19 cellular contexts compared by ENCODE assay signal in genomic region chr3:42703695-42704025, GRCh38. TPM values are rescaled to one million over a fixed set of nuclear protein-coding genes. Genes with fewer than 3 reads are reported as not detected.
DNase-seq lines count a peak whose midpoint lies in the region; ATAC-seq lines count a peak whose summit lies in the region.
"Had no signal": no experiment of that assay in that cellular context is flagged by ENCODE, and none has a peak within 500 bp of the region (broad histone marks: within the 10 kb centered on the region; RNA-seq: fewer than 3 reads in every experiment).

No MANE protein-coding gene starts in this region.

- H3K27me3 Mint-ChIP-seq in activated CD8-positive, alpha-beta memory T cell treated with anti-CD3 and anti-CD28 coated beads, Interleukin-2, amount 10 ng/mL, durations not matched to agents 7 days and 5 days = no peaks in the 10 kb centered on the region

- H3K4me1 Mint-ChIP-seq in activated CD8-positive, alpha-beta memory T cell treated with anti-CD3 and anti-CD28 coated beads, Interleukin-2, amount 10 ng/mL, durations not matched to agents 7 days and 5 days = peaks cover 11% of the 10 kb centered on the region

- no peak overlapping the region for H3K4me3 Mint-ChIP-seq in activated CD8-positive, alpha-beta memory T cell treated with anti-CD3 and anti-CD28 coated beads, Interleukin-2, amount 10 ng/mL, durations not matched to agents 7 days and 5 days
- H3K4me3 Mint-ChIP-seq: IgD-negative memory B cell had no signal

- H3K27ac ChIP-seq in caudate nucleus (ENCODE audit: low read depth, low read length) (peak overlapping the region; percentile 99), skeletal muscle tissue (ENCODE audit: low read depth, low read length) (peak overlapping the region; percentile 100)
- H3K27ac ChIP-seq: C4-2B had no signal

- no peaks in the 10 kb centered on the region for H3K36me3 Mint-ChIP-seq in activated CD8-positive, alpha-beta memory T cell treated with anti-CD3 and anti-CD28 coated beads, Interleukin-2, amount 10 ng/mL, durations not matched to agents 7 days and 5 days
- H3K36me3 Mint-ChIP-seq: IgD-negative memory B cell had no signal

- H3K9me3 Mint-ChIP-seq in activated CD8-positive, alpha-beta memory T cell treated with anti-CD3 and anti-CD28 coated beads, Interleukin-2, amount 10 ng/mL, durations not matched to agents 7 days and 5 days (ENCODE audit: low read depth) = no peaks in the 10 kb centered on the region
- H3K9me3 Mint-ChIP-seq: IgD-negative memory B cell had no signal

- no peak for ATAC-seq in activated CD8-positive, alpha-beta memory T cell treated with anti-CD3 and anti-CD28 coated beads, Interleukin-2, amount 10 ng/mL, durations not matched to agents 7 days and 5 days
- no peak for ATAC-seq in HG03571 (IDR thresholded peaks at IDR 0.05; ENCODE audit: unreplicated experiment)

- H3K27me3 ChIP-seq in skeletal muscle tissue (ENCODE audit: control insufficient read depth in 3 of 3, insufficient read depth in 3 of 3, low read length in 3 of 3) = peaks cover 0 to 3% (median 0%) of the 10 kb centered on the region in 3 donors

- H3K27ac Mint-ChIP-seq in activated CD8-positive, alpha-beta memory T cell treated with anti-CD3 and anti-CD28 coated beads, Interleukin-2, amount 10 ng/mL, durations not matched to agents 7 days and 5 days = no peak overlapping the region
- H3K27ac Mint-ChIP-seq: IgD-negative memory B cell had no signal

- H3K36me3 ChIP-seq in skeletal muscle tissue (ENCODE audit: control insufficient read depth in 3 of 3, insufficient read depth in 3 of 3, low read length in 3 of 3) = peaks cover 4 to 9% (median 6%) of the 10 kb centered on the region in 3 donors

- H3K4me3 ChIP-seq in skeletal muscle tissue (ENCODE audit: low read length in 3 of 3) = peak overlapping the region in 1 of 3 donors; percentile 29

- peaks cover 56 to 69% (median 59%) of the 10 kb centered on the region in 3 donors for H3K4me1 ChIP-seq in skeletal muscle tissue (ENCODE audit: control insufficient read depth in 3 of 3, insufficient read depth in 3 of 3, low read length in 3 of 3)

- peak; percentile 37 for DNase-seq in activated CD8-positive, alpha-beta memory T cell treated with anti-CD3 and anti-CD28 coated beads, Interleukin-2, amount 50 U/mL, for 48 hours
- no peak for DNase-seq in activated CD8-positive, alpha-beta memory T cell treated with anti-CD3 and anti-CD28 coated beads, Interleukin-2, amount 10 ng/mL, durations not matched to agents 7 days and 5 days
- DNase-seq in caudate nucleus (lab: John Stamatoyannopoulos, UW) (no peak), islet precursor cell (peak; percentile 50), LoVo (ENCODE audit: low spot score) (no peak), DMS53 treated with DMSO at 0.1 percent for 48 hours (lab: John Stamatoyannopoulos, UW; ENCODE audit: unreplicated experiment) (no peak)
- DNase-seq: COR-L47, DMS153, NCI-H1417 treated with DMSO at 0.1 percent for 48 hours, NCI-H2081, NCI-H524 had no signal

- CTCF ChIA-PET in activated CD8-positive, alpha-beta memory T cell treated with anti-CD3 and anti-CD28 coated beads, Interleukin-2, amount 10 ng/mL, durations not matched to agents 7 days and 5 days (lab: Charles Lee) = no interaction called here

- H3K9me3 ChIP-seq in skeletal muscle tissue (ENCODE audit: control insufficient read depth in 3 of 3, low read length in 3 of 3) = no peaks in the 10 kb centered on the region

- H3K9ac ChIP-seq in skeletal muscle tissue (ENCODE audit: low read depth in 1 of 3, low read length in 3 of 3) = peak overlapping the region; percentile 53 to 85 (median 69)

RNA-seq across cellular contexts. Expression of gene HHATL, which starts 1.1 kb away (rescaled TPM):
- total RNA-seq in activated CD8-positive, alpha-beta memory T cell treated with anti-CD3 and anti-CD28 coated beads, Interleukin-2, amount 10 ng/mL, durations not matched to agents 7 days and 5 days = not detected
- 23.0 TPM for total RNA-seq in skeletal muscle tissue
- total RNA-seq: A172, LHCN-M2, OCI-LY7, RPMI7951 had no signal

RNA-seq across cellular contexts. Expression of gene KLHL40, which starts 18.3 kb away (rescaled TPM):
- not detected for total RNA-seq in activated CD8-positive, alpha-beta memory T cell treated with anti-CD3 and anti-CD28 coated beads, Interleukin-2, amount 10 ng/mL, durations not matched to agents 7 days and 5 days
- total RNA-seq in skeletal muscle tissue = 179 TPM
- total RNA-seq: A172, OCI-LY7, RPMI7951 had no signal

RNA-seq across cellular contexts. Expression of gene ZBTB47, which starts 50.2 kb away (rescaled TPM):
- under 1 TPM; 0.41 to 0.56 TPM for total RNA-seq in activated CD8-positive, alpha-beta memory T cell treated with anti-CD3 and anti-CD28 coated beads, Interleukin-2, amount 10 ng/mL, durations not matched to agents 7 days and 5 days
- 21.4 TPM for total RNA-seq in skeletal muscle tissue

Comparison
In these comparisons a context has a peak if more than half of its experiments do, and no peak if none do; other contexts are left out.
1. DNase-seq: peak in activated CD8-positive, alpha-beta memory T cell treated with anti-CD3 and anti-CD28 coated beads, Interleukin-2, amount 50 U/mL, for 48 hours (single experiment) and islet precursor cell (single experiment); none in activated CD8-positive, alpha-beta memory T cell treated with anti-CD3 and anti-CD28 coated beads, Interleukin-2, amount 10 ng/mL, durations not matched to agents 7 days and 5 days (single experiment), caudate nucleus (0 of 61), LoVo (single experiment) and DMS53 treated with DMSO at 0.1 percent for 48 hours (single experiment).
2. RNA of gene HHATL, which starts 1.1 kb away (total RNA-seq): 23.0 TPM in skeletal muscle tissue (single experiment); not detected in activated CD8-positive, alpha-beta memory T cell treated with anti-CD3 and anti-CD28 coated beads, Interleukin-2, amount 10 ng/mL, durations not matched to agents 7 days and 5 days; every median in the first group is over 10 times any median in the second.
3. RNA of gene KLHL40, which starts 18.3 kb away (total RNA-seq): 179 TPM in skeletal muscle tissue (single experiment); not detected in activated CD8-positive, alpha-beta memory T cell treated with anti-CD3 and anti-CD28 coated beads, Interleukin-2, amount 10 ng/mL, durations not matched to agents 7 days and 5 days; every median in the first group is over 100 times any median in the second.
4. RNA of gene ZBTB47, which starts 50.2 kb away (total RNA-seq): 21.4 TPM in skeletal muscle tissue (single experiment); 0.41 to 0.56 TPM in activated CD8-positive, alpha-beta memory T cell treated with anti-CD3 and anti-CD28 coated beads, Interleukin-2, amount 10 ng/mL, durations not matched to agents 7 days and 5 days; every median in the first group is over 10 times any median in the second.